In genomic region chr7:2066251-2066919, GRCh38 we compare ENCODE assay signal across 12 cellular contexts.
DNase-seq lines count a peak whose midpoint lies in the region; ATAC-seq and TF ChIP-seq lines count a peak whose summit lies in the region.
"Had no signal": no experiment of that assay in that cellular context is flagged by ENCODE, and none has a peak within 500 bp of the region (broad histone marks: within the 10 kb centered on the region; RNA-seq: fewer than 3 reads in every experiment).

No MANE protein-coding gene starts in this region.

- peak; percentile 51 for ATAC-seq in sciatic nerve
- ATAC-seq in HG02588 (IDR thresholded peaks at IDR 0.05; ENCODE audit: unreplicated experiment): no peak
- no peak for ATAC-seq in mucosa of descending colon
- ATAC-seq: Panc1 had no signal

- intact Hi-C loops in sciatic nerve (cut with DNase I) (no loop called here), mucosa of descending colon (cut with DNase I, micrococcal nuclease) (no loop called here)

- H3K9me3 ChIP-seq in mucosa of descending colon: no peaks in the 10 kb centered on the region
- H3K9me3 ChIP-seq: HAP-1 had no signal

- H3K4me3 ChIP-seq in GM12865 (ENCODE audit: low read depth, low read length) (no peak overlapping the region), mucosa of descending colon (no peak overlapping the region)
- H3K4me3 ChIP-seq: HAP-1 had no signal

- DNase-seq in GM12865 (ENCODE audit: low read depth) (peak; percentile 13), UCSD-AML1 (lab: John Stamatoyannopoulos, UW; ENCODE audit: unreplicated experiment) (peak; percentile 13), sciatic nerve (ENCODE audit: low spot score) (no peak), RPMI8226 (no peak), MV-4-11 (lab: John Stamatoyannopoulos, UW) (no peak), mucosa of descending colon (no peak)
- DNase-seq in activated effector memory CD4-positive, alpha-beta T cell treated with anti-CD3 and anti-CD28 coated beads, Interleukin-2, amount 50 U/mL, for 16 hours: peak; percentile 68
- DNase-seq: KBM-7, NCI-H2171 had no signal

- no peak for TF ChIP-seq CTCF in GM12865 (IDR thresholded peaks at IDR 0.05; ENCODE audit: insufficient read depth, low read depth, low read length, missing control alignments)
- no peak for TF ChIP-seq CTCF in mucosa of descending colon (IDR thresholded peaks at IDR 0.05)

- H3K4me1 ChIP-seq in mucosa of descending colon (ENCODE audit: low read depth): peaks cover 13% of the 10 kb centered on the region
- H3K4me1 ChIP-seq: HAP-1 had no signal

- H3K36me3 ChIP-seq in mucosa of descending colon (ENCODE audit: low read depth): no peaks in the 10 kb centered on the region

Comparison
In these comparisons a context has a peak if more than half of its experiments do, and no peak if none do; other contexts are left out.
1. DNase-seq: peak in GM12865 (single experiment), UCSD-AML1 (single experiment) and activated effector memory CD4-positive, alpha-beta T cell treated with anti-CD3 and anti-CD28 coated beads, Interleukin-2, amount 50 U/mL, for 16 hours (single experiment); none in sciatic nerve (single experiment), RPMI8226 (single experiment), MV-4-11 (single experiment) and mucosa of descending colon (0 of 3).